Comparison of ENCODE assay signal across 21 cellular contexts in the genomic region with DNA sequence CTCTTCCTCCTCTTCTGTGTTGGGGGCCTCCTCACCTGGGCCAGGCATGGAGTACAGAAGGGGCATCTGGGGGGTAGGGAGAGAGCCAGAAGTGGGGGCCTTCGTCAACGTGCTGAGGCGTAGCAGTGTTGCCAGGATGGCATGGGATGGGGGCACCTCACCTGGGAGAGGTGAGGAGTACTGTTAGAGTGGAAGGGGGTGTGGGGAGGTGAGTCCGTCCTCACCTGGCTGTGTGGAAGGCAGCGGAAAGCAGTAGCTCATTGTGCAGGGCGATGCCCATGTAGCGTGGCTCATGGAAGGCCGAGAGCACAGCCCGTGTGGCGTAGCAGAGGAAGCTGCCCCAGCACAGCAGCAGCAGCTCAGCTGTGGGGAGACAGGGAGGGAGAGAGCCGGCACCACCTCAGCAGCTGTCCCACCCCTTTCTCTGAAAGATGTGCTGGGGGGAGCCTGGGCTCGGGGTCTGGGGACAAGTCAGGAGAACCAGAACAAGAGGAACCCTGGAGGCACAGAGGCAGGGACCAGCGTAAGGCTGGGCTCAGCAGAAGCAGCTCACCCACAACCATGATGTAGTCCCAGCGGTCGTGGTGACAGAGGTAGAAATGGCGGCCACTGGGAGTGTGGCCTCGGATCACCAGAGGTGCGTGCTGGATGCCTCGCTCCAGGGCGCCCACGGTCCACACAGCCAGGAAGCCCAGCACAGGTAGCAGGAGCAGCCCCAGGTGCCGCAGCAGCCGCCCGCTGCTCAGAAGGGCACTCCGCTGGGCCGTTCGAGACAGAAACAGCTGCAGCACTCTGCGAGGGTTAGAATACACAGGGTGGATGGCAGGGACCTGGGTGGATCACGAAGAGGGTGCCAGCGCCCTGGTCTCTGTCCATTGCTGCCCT. TPM values are rescaled to one million over a fixed set of nuclear protein-coding genes. Genes with fewer than 3 reads are reported as not detected.
"Had no signal": no experiment of that assay in that cellular context is flagged by ENCODE, and none has a peak within 500 bp of the region (broad histone marks: within the 10 kb centered on the region; RNA-seq: fewer than 3 reads in every experiment).

No MANE protein-coding gene starts in this region.

- H3K4me1 ChIP-seq: colonic mucosa, foreskin keratinocyte, left lung, lower lobe of right lung, psoas muscle, sigmoid colon, transverse colon had no signal

- H3K4me3 Mint-ChIP-seq: memory B cell; natural killer cell treated with Interleukin-12 subunit alpha and Interleukin-12 subunit beta and Interleukin-15 and Interleukin-18, amount 100 ng/mL, for 72 hours; neural progenitor cell had no signal

- H3K9ac ChIP-seq: neural progenitor cell had no signal

- ATAC-seq: left lung; natural killer cell treated with Interleukin-12 subunit alpha and Interleukin-12 subunit beta and Interleukin-15 and Interleukin-18, amount 100 ng/mL, for 72 hours had no signal

- H3K36me3 ChIP-seq: colonic mucosa, left lung, lower lobe of right lung, neural progenitor cell, sigmoid colon, stomach, thoracic aorta, transverse colon had no signal

- H3K4me1 Mint-ChIP-seq: memory B cell had no signal

- H3K9me3 ChIP-seq: colonic mucosa, left lung, lower lobe of right lung, psoas muscle, sigmoid colon, stomach, thoracic aorta, transverse colon had no signal

- FAIRE-seq: endothelial cell of umbilical vein, islet of Langerhans had no signal

- DNase-seq: cerebellar nuclear complex, colonic mucosa, dermis blood vessel endothelial cell, erythroblast, foreskin keratinocyte, left lung, lower lobe of right lung, midbrain, occipital lobe, psoas muscle, retina, sigmoid colon, stomach, transverse colon had no signal

- H3K27ac Mint-ChIP-seq: memory B cell, neural progenitor cell had no signal

- H3K4me3 ChIP-seq: colonic mucosa, left lung, lower lobe of right lung, neural progenitor cell, psoas muscle, sigmoid colon, skin epidermis, stomach, thoracic aorta, transverse colon had no signal

- H2AFZ ChIP-seq: neural progenitor cell had no signal

- H3K27ac ChIP-seq: colonic mucosa, foreskin keratinocyte, left lung, lower lobe of right lung, neural progenitor cell, psoas muscle, sigmoid colon, skin epidermis, stomach, thoracic aorta, transverse colon had no signal

- H3K4me2 ChIP-seq: neural progenitor cell had no signal

- H3K36me3 Mint-ChIP-seq: memory B cell; natural killer cell treated with Interleukin-12 subunit alpha and Interleukin-12 subunit beta and Interleukin-15 and Interleukin-18, amount 100 ng/mL, for 72 hours; neural progenitor cell had no signal

- H3K27me3 ChIP-seq: colonic mucosa, left lung, neural progenitor cell had no signal

- H3K9me3 Mint-ChIP-seq: memory B cell; natural killer cell treated with Interleukin-12 subunit alpha and Interleukin-12 subunit beta and Interleukin-15 and Interleukin-18, amount 100 ng/mL, for 72 hours; neural progenitor cell had no signal

RNA-seq across cellular contexts. Expression of a gene that starts 9.0 kb away (rescaled TPM):
- total RNA-seq: dermis blood vessel endothelial cell, endothelial cell of umbilical vein, foreskin keratinocyte had no signal
- polyA plus RNA-seq: endothelial cell of umbilical vein, foreskin keratinocyte had no signal
